ENCODE assay signal across 1 cellular context in the genomic region with DNA sequence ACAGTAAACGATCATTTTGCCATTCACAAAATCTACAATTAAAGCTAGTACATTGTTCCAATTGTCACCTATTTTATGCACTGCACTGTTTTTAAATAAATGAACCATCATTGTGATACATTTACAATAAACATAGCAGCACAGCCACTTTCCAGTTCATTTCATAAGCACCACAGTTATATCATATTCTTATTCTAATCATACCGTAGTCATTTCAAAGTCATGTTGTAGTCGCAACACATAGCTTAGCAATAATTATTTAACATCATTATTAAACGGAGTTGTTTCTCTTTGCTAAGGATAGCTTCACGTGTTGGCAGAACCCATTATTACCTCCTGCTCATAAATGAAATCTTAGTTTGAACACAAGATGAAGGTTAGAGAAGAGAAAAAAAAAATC.
TF ChIP-seq lines count a peak whose summit lies in the region.

No MANE protein-coding gene starts in this region.

TF ChIP-seq in HepG2, 621 proteins besides CTCF, POLR2A, EP300 and RAD21:
- no peak for TF ChIP-seq PRMT3 (CRISPR knock-in tag; IDR thresholded peaks at IDR 0.05; ENCODE audit: borderline replicate concordance, low read depth)
- TF ChIP-seq, protein P1, sequence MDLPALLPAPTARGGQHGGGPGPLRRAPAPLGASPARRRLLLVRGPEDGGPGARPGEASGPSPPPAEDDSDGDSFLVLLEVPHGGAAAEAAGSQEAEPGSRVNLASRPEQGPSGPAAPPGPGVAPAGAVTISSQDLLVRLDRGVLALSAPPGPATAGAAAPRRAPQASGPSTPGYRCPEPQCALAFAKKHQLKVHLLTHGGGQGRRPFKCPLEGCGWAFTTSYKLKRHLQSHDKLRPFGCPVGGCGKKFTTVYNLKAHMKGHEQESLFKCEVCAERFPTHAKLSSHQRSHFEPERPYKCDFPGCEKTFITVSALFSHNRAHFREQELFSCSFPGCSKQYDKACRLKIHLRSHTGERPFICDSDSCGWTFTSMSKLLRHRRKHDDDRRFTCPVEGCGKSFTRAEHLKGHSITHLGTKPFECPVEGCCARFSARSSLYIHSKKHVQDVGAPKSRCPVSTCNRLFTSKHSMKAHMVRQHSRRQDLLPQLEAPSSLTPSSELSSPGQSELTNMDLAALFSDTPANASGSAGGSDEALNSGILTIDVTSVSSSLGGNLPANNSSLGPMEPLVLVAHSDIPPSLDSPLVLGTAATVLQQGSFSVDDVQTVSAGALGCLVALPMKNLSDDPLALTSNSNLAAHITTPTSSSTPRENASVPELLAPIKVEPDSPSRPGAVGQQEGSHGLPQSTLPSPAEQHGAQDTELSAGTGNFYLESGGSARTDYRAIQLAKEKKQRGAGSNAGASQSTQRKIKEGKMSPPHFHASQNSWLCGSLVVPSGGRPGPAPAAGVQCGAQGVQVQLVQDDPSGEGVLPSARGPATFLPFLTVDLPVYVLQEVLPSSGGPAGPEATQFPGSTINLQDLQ (CRISPR knock-in tag; IDR thresholded peaks at IDR 0.05), result no peak
- TF ChIP-seq KAT8 (CRISPR knock-in tag; IDR thresholded peaks at IDR 0.05), result no peak
- TF ChIP-seq, protein P2, sequence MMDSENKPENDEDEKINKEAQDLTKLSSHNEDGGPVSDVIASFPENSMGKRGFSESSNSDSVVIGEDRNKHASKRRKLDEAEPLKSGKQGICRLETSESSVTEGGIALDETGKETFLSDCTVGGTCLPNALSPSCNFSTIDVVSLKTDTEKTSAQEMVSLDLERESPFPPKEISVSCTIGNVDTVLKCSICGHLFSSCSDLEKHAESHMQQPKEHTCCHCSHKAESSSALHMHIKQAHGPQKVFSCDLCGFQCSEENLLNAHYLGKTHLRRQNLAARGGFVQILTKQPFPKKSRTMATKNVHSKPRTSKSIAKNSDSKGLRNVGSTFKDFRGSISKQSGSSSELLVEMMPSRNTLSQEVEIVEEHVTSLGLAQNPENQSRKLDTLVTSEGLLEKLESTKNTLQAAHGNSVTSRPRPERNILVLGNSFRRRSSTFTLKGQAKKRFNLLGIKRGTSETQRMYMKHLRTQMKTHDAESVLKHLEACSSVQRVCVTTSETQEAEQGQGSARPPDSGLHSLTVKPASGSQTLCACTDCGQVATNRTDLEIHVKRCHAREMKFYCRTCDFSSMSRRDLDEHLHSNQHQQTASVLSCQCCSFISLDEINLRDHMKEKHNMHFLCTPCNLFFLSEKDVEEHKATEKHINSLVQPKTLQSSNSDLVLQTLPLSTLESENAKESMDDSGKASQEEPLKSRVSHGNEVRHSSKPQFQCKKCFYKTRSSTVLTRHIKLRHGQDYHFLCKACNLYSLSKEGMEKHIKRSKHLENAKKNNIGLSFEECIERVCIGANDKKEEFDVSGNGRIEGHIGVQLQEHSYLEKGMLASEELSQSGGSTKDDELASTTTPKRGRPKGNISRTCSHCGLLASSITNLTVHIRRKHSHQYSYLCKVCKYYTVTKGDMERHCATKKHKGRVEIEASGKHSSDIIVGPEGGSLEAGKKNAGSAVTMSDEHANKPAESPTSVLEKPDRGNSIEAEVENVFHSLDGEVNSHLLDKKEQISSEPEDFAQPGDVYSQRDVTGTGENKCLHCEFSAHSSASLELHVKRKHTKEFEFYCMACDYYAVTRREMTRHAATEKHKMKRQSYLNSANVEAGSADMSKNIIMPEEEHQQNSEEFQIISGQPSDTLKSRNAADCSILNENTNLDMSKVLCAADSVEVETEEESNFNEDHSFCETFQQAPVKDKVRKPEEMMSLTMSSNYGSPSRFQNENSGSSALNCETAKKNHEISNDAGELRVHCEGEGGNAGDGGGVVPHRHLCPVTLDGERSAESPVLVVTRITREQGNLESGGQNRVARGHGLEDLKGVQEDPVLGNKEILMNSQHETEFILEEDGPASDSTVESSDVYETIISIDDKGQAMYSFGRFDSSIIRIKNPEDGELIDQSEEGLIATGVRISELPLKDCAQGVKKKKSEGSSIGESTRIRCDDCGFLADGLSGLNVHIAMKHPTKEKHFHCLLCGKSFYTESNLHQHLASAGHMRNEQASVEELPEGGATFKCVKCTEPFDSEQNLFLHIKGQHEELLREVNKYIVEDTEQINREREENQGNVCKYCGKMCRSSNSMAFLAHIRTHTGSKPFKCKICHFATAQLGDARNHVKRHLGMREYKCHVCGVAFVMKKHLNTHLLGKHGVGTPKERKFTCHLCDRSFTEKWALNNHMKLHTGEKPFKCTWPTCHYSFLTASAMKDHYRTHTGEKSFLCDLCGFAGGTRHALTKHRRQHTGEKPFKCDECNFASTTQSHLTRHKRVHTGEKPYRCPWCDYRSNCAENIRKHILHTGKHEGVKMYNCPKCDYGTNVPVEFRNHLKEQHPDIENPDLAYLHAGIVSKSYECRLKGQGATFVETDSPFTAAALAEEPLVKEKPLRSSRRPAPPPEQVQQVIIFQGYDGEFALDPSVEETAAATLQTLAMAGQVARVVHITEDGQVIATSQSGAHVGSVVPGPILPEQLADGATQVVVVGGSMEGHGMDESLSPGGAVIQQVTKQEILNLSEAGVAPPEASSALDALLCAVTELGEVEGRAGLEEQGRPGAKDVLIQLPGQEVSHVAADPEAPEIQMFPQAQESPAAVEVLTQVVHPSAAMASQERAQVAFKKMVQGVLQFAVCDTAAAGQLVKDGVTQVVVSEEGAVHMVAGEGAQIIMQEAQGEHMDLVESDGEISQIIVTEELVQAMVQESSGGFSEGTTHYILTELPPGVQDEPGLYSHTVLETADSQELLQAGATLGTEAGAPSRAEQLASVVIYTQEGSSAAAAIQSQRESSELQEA (CRISPR knock-in tag; IDR thresholded peaks at IDR 0.05; ENCODE audit: not compliant biosample characterization), result no peak
- TF ChIP-seq RXRA (CRISPR knock-in tag; IDR thresholded peaks at IDR 0.05), result no peak
- TF ChIP-seq AKAP8 (CRISPR knock-in tag; IDR thresholded peaks at IDR 0.05), result no peak
- no peak for TF ChIP-seq SUZ12 (IDR thresholded peaks at IDR 0.05; ENCODE audit: low read depth, low read length)
- no peak for TF ChIP-seq CBFB (CRISPR knock-in tag; IDR thresholded peaks at IDR 0.05)
- TF ChIP-seq SCMH1 (CRISPR knock-in tag; IDR thresholded peaks at IDR 0.05; ENCODE audit: borderline replicate concordance), result no peak
- TF ChIP-seq MEIS1 (CRISPR knock-in tag; IDR thresholded peaks at IDR 0.05; ENCODE audit: borderline replicate concordance), result no peak
- no peak for TF ChIP-seq CHD4 (IDR thresholded peaks at IDR 0.05; ENCODE audit: borderline replicate concordance, low read length)
- TF ChIP-seq, protein P3, sequence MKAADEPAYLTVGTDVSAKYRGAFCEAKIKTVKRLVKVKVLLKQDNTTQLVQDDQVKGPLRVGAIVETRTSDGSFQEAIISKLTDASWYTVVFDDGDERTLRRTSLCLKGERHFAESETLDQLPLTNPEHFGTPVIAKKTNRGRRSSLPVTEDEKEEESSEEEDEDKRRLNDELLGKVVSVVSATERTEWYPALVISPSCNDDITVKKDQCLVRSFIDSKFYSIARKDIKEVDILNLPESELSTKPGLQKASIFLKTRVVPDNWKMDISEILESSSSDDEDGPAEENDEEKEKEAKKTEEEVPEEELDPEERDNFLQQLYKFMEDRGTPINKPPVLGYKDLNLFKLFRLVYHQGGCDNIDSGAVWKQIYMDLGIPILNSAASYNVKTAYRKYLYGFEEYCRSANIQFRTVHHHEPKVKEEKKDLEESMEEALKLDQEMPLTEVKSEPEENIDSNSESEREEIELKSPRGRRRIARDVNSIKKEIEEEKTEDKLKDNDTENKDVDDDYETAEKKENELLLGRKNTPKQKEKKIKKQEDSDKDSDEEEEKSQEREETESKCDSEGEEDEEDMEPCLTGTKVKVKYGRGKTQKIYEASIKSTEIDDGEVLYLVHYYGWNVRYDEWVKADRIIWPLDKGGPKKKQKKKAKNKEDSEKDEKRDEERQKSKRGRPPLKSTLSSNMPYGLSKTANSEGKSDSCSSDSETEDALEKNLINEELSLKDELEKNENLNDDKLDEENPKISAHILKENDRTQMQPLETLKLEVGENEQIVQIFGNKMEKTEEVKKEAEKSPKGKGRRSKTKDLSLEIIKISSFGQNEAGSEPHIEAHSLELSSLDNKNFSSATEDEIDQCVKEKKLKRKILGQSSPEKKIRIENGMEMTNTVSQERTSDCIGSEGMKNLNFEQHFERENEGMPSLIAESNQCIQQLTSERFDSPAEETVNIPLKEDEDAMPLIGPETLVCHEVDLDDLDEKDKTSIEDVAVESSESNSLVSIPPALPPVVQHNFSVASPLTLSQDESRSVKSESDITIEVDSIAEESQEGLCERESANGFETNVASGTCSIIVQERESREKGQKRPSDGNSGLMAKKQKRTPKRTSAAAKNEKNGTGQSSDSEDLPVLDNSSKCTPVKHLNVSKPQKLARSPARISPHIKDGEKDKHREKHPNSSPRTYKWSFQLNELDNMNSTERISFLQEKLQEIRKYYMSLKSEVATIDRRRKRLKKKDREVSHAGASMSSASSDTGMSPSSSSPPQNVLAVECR (CRISPR knock-in tag; IDR thresholded peaks at IDR 0.05; ENCODE audit: borderline replicate concordance), result no peak
- TF ChIP-seq ASH2L (IDR thresholded peaks at IDR 0.05; ENCODE audit: insufficient read length, low read depth, low read length), result no peak
- no peak for TF ChIP-seq TGIF2 (CRISPR knock-in tag; IDR thresholded peaks at IDR 0.05)
- TF ChIP-seq, protein P4, sequence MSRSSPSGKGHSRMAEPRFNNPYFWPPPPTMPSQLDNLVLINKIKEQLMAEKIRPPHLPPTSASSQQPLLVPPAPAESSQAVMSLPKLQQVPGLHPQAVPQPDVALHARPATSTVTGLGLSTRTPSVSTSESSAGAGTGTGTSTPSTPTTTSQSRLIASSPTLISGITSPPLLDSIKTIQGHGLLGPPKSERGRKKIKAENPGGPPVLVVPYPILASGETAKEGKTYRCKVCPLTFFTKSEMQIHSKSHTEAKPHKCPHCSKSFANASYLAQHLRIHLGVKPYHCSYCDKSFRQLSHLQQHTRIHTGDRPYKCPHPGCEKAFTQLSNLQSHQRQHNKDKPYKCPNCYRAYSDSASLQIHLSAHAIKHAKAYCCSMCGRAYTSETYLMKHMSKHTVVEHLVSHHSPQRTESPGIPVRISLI (CRISPR knock-in tag; IDR thresholded peaks at IDR 0.05; ENCODE audit: borderline replicate concordance), result no peak
